ENCODE assay signal across 28 cellular contexts in the genomic region with DNA sequence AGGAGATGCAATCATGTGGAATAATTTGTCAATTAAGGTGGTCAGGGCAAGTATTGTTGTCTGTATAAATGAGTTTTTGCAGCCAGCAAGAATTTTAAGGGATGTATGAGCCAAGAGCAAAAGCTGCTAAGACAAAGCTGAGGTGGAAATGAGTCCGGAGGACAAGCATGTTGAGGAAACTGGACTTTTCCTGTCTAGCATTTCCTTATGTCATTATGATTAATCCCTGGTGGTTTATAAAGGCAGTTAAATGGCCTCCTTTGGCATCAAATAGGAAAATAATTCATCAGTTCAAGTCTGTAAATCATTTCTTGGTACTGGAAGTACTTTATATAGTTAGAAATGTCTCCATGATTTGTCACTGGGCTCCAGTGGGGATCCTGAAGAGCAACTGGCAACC.
"Had no signal": no experiment of that assay in that cellular context is flagged by ENCODE, and none has a peak within 500 bp of the region (broad histone marks: within the 10 kb centered on the region; RNA-seq: fewer than 3 reads in every experiment).

No MANE protein-coding gene starts in this region.

- H3K4me3 ChIP-seq: coronary artery, esophagus muscularis mucosa, hepatocyte, neural progenitor cell, right lobe of liver, skin epidermis, stomach, thyroid gland, upper lobe of left lung, vagina had no signal

- H3K9me3 ChIP-seq: esophagus muscularis mucosa, right lobe of liver, stomach, thyroid gland, upper lobe of left lung, vagina had no signal

- DNase-seq: activated CD4-positive, alpha-beta T cell treated with anti-CD3 and anti-CD28 coated beads for 48 hours; activated CD4-positive, alpha-beta T cell treated with anti-CD3 and anti-CD28 coated beads, Interleukin-2, amount 50 U/mL, for 48 hours; activated CD8-positive, alpha-beta memory T cell treated with anti-CD3 and anti-CD28 coated beads for 24 hours; activated effector memory CD4-positive, alpha-beta T cell treated with Interleukin-2 at 50 U/mL for 16 hours; activated naive CD4-positive, alpha-beta T cell treated with Interleukin-2 at 50 U/mL for 16 hours; aorta; endodermal cell; islet precursor cell; left cardiac atrium; left ventricle myocardium superior; midbrain; natural killer cell; posterior cingulate gyrus; right lobe of liver; stimulated activated CD4-positive, alpha-beta T cell treated with anti-CD3 and anti-CD28 coated beads, Interleukin-12 subunit alpha, Interleukin-12 subunit beta, amount 100 ng/mL, for 4 hours; stimulated activated CD4-positive, alpha-beta T cell treated with anti-CD3 and anti-CD28 coated beads, Interleukin-4, amount 100 ng/mL, for 24 hours; stomach; T-helper 17 cell; T1000; thyroid gland; upper lobe of left lung; WERI-Rb-1 had no signal

- H3K4me2 ChIP-seq: hepatocyte, neural progenitor cell had no signal

- H3K27ac ChIP-seq: coronary artery, esophagus muscularis mucosa, hepatocyte, neural progenitor cell, right lobe of liver, skin epidermis, stomach, thyroid gland, upper lobe of left lung, vagina, WERI-Rb-1 had no signal

- H3K36me3 ChIP-seq: esophagus muscularis mucosa, neural progenitor cell, right lobe of liver, stomach, thyroid gland, upper lobe of left lung, vagina, WERI-Rb-1 had no signal

- H3K79me2 ChIP-seq: hepatocyte had no signal

- H3K27me3 ChIP-seq: esophagus muscularis mucosa, hepatocyte, neural progenitor cell, stomach, thyroid gland, upper lobe of left lung, vagina had no signal

- H2AFZ ChIP-seq: hepatocyte, neural progenitor cell had no signal

- H3K4me1 ChIP-seq: esophagus muscularis mucosa, neural progenitor cell, right lobe of liver, stomach, thyroid gland, upper lobe of left lung, vagina had no signal
